9 cellular contexts compared by ENCODE assay signal in the genomic region with DNA sequence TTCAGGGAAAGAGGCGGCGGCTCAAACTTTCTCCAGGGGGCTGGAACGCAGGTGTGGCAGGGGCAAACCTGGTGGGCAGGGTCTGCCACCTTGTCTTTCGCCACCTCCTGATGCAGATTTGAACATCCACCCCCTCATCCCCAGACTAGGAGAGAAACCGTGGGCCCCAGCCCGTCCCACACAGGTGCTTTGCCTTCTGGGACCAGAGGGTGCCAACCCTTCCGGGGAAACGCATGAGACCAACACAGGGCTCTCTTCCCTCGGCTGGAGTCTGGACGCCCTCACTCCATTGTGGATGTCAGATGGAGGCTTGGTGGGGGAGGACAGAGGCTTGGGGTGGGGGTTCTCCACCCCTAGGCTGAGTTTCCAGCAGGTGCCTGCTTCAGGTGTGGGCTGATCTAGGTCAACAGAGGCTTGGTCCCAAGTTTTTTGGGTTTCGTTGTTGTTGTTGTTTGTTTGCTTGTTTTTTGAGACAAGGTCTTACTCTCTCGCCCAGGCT. TPM values are rescaled to one million over a fixed set of nuclear protein-coding genes. Genes with fewer than 3 reads are reported as not detected.
DNase-seq lines count a peak whose midpoint lies in the region; ATAC-seq, FAIRE-seq and TF ChIP-seq lines count a peak whose summit lies in the region.
"Had no signal": no experiment of that assay in that cellular context is flagged by ENCODE, and none has a peak within 500 bp of the region (broad histone marks: within the 10 kb centered on the region; RNA-seq: fewer than 3 reads in every experiment).

No MANE protein-coding gene starts in this region.

- intact Hi-C loops in body of pancreas (cut with DNase I) = loop anchor here (5.0 kb wide), 1 partner anchor 484 kb away; no protein-coding TSS in a partner anchor

- H2AFZ ChIP-seq in GM23338 = peak overlapping the region; percentile 84; the same call in 1 of the 2 replicates

- H3K4me3 Mint-ChIP-seq in GM23338 = peak overlapping the region; percentile 55

- TF ChIP-seq CTCF in A549 (IDR thresholded peaks at IDR 0.05) = no peak
- TF ChIP-seq CTCF in GM23338 (conservative IDR thresholded peaks at IDR 0.05; ENCODE audit: low read depth in 2 of 2) = no peak
- TF ChIP-seq CTCF in body of pancreas (IDR thresholded peaks at IDR 0.05) = no peak
- TF ChIP-seq CTCF in upper lobe of left lung (IDR thresholded peaks at IDR 0.05) = no peak

- no peak for TF ChIP-seq RAD21 in A549 (conservative IDR thresholded peaks at IDR 0.05 in 1 of 2, IDR thresholded peaks at IDR 0.05 in 1 of 2)

- no peaks in the 10 kb centered on the region for H3K9me3 Mint-ChIP-seq in GM23338

- H3K27me3 ChIP-seq in GM23338 (ENCODE audit: insufficient read depth) (peaks cover 12% of the 10 kb centered on the region), body of pancreas (no peaks in the 10 kb centered on the region), muscle layer of colon (ENCODE audit: control insufficient read depth in 1 of 2, insufficient read depth in 2 of 2, low read length in 2 of 2) (no peaks in the 10 kb centered on the region), upper lobe of left lung (no peaks in the 10 kb centered on the region)
- H3K27me3 ChIP-seq: upper lobe of right lung had no signal

- no peaks in the 10 kb centered on the region for H3K9me2 ChIP-seq in GM23338 (ENCODE audit: insufficient read depth)

- peak overlapping the region; percentile 83 for H3K4me2 ChIP-seq in A549
- H3K4me2 ChIP-seq in GM23338 = peak overlapping the region; percentile 89

- TF ChIP-seq POLR2A in A549 (IDR thresholded peaks at IDR 0.05; ENCODE audit: low read length) = no peak; the same call in 1 of the 2 replicates
- peak in 1 of 3 donors; percentile 31 for TF ChIP-seq POLR2A in body of pancreas (IDR thresholded peaks at IDR 0.05)
- no peak for TF ChIP-seq POLR2A in upper lobe of left lung (IDR thresholded peaks at IDR 0.05)

- CTCF ChIA-PET in A549 (lab: Yijun Ruan, JAX) = interaction anchor here (0.7 to 23.2 kb wide), 38 partner anchors 12 to 541 kb away, joined by 3 to 653 read pairs (median 4); a partner anchor contains a TSS

- peak overlapping the region; percentile 83 for H3K9ac ChIP-seq in muscle layer of colon (ENCODE audit: low read length)

- no peak for DNase-seq in A549 (ENCODE audit: low read depth in 1 of 2, low spot score in 1 of 2)
- DNase-seq in GM23338 (ENCODE audit: low spot score) = no peak
- DNase-seq in body of pancreas = no peak
- no peak for DNase-seq in NCI-H748 (lab: John Stamatoyannopoulos, UW; ENCODE audit: unreplicated experiment)
- no peak for DNase-seq in upper lobe of left lung

- POLR2A ChIA-PET in A549 (lab: Yijun Ruan, JAX) = interaction anchor here (0.8 to 1.2 kb wide), 3 partner anchors 115 to 433 kb away, joined by 3 to 5 read pairs (median 3); a partner anchor contains a TSS

- TF ChIP-seq EP300 in A549 (IDR thresholded peaks at IDR 0.05) (no peak), upper lobe of left lung (IDR thresholded peaks at IDR 0.05) (no peak)

- H3K27ac ChIP-seq in A549 (peak overlapping the region; percentile 100), GM23338 (ENCODE audit: low read depth) (no peak overlapping the region), body of pancreas (peak overlapping the region; percentile 69 to 88 (median 83)), muscle layer of colon (ENCODE audit: low read depth, low read length) (peak overlapping the region; percentile 80), upper lobe of left lung (peak overlapping the region in 2 of 4 donors; percentile 88 to 93)

- no peaks in the 10 kb centered on the region for H3K79me2 ChIP-seq in GM23338 (replicated peaks; ENCODE audit: insufficient read depth)

- H3K27me3 Mint-ChIP-seq in GM23338 (ENCODE audit: insufficient read depth, low read depth, poor library complexity) = peaks cover 25% of the 10 kb centered on the region

- peaks cover 62% of the 10 kb centered on the region for H3K4me1 ChIP-seq in A549
- H3K4me1 ChIP-seq in GM23338 (ENCODE audit: insufficient read depth) = peaks cover 6% of the 10 kb centered on the region; the same call in 1 of the 2 replicates
- H3K4me1 ChIP-seq in body of pancreas = peaks cover 29% of the 10 kb centered on the region
- H3K4me1 ChIP-seq in muscle layer of colon (ENCODE audit: insufficient read depth, low read length) = peaks cover 32% of the 10 kb centered on the region
- peaks cover 36 to 47% (median 43%) of the 10 kb centered on the region in 4 donors for H3K4me1 ChIP-seq in upper lobe of left lung

- no peaks in the 10 kb centered on the region for H3K9me3 ChIP-seq in A549
- no peaks in the 10 kb centered on the region for H3K9me3 ChIP-seq in body of pancreas
- H3K9me3 ChIP-seq in muscle layer of colon (ENCODE audit: low read length) = no peaks in the 10 kb centered on the region
- H3K9me3 ChIP-seq in upper lobe of left lung = no peaks in the 10 kb centered on the region
- H3K9me3 ChIP-seq: upper lobe of right lung had no signal

- FAIRE-seq in A549 (lab: Jason Lieb, UNC) = no peak

- 0 out of 6 replicates have a peak, but pooled peaks of 1 of the 2 experiments have one; percentile 2 for ATAC-seq in A549
- peak; percentile 10 for ATAC-seq in GM23338
- ATAC-seq in body of pancreas = no peak
- no peak for ATAC-seq in HG03139 (IDR thresholded peaks at IDR 0.05; ENCODE audit: unreplicated experiment)
- no peak for ATAC-seq in HG03354 (IDR thresholded peaks at IDR 0.05; ENCODE audit: poor library complexity, severe bottlenecking, unreplicated experiment)
- ATAC-seq in upper lobe of left lung (ENCODE audit: low FRiP score in 2 of 2) = no peak

- H3K36me3 Mint-ChIP-seq in GM23338 (ENCODE audit: low read depth) = no peaks in the 10 kb centered on the region

- H3K4me1 Mint-ChIP-seq in GM23338 = peaks cover 23% of the 10 kb centered on the region

- no peaks in the 10 kb centered on the region for H4K20me1 ChIP-seq in GM23338 (replicated peaks; ENCODE audit: insufficient read depth)

- H3K4me3 ChIP-seq in A549 = no peak overlapping the region
- H3K4me3 ChIP-seq in GM23338 = peak overlapping the region; percentile 81
- H3K4me3 ChIP-seq in body of pancreas = no peak overlapping the region
- peak overlapping the region; percentile 55 to 81 for H3K4me3 ChIP-seq in muscle layer of colon (ENCODE audit: low read depth in 1 of 2, low read length in 2 of 2)
- peak overlapping the region in 2 of 4 donors; percentile 70 to 85 for H3K4me3 ChIP-seq in upper lobe of left lung

- H3F3A ChIP-seq in GM23338 (replicated peaks; ENCODE audit: low read depth) = no peaks in the 10 kb centered on the region; the same call in 1 of the 2 replicates

- 22% methylated on average over 12 of the region's 12 CpGs for WGBS in A549 (ENCODE audit: missing lambda C conversion rate)
- WGBS in body of pancreas, 2 donors = 15 to 17% methylated on average over 4 to 11 of the region's 12 CpGs
- WGBS in upper lobe of left lung, 2 donors = 27 to 42% methylated on average over 10 to 12 of the region's 12 CpGs

- no peak overlapping the region for H3K27ac Mint-ChIP-seq in GM23338

- H3K36me3 ChIP-seq in GM23338 (ENCODE audit: insufficient read depth) = no peaks in the 10 kb centered on the region
- H3K36me3 ChIP-seq in body of pancreas (replicated peaks in 1 of 2; ENCODE audit: insufficient read depth in 1 of 2, low read depth in 2 of 2) = no peaks in the 10 kb centered on the region
- H3K36me3 ChIP-seq in muscle layer of colon (ENCODE audit: insufficient read depth, low read length) = no peaks in the 10 kb centered on the region
- no peaks in the 10 kb centered on the region for H3K36me3 ChIP-seq in upper lobe of left lung
- H3K36me3 ChIP-seq: upper lobe of right lung had no signal

RNA-seq across cellular contexts. Expression of a gene that starts 9.6 kb away (rescaled TPM):
- polyA plus RNA-seq in A549 (2011; rRNA removed) (0.10 TPM in 1 of 2 replicates, not detected in the other), A549 (2017; fragmentation: RNase III; extraction: RNeasy Plus Mini Kit Qiagen cat#74134 plus additional on column Dnase treatment) (0.05 TPM in 1 of 3 replicates, not detected in the others), GM23338 (2016; fragmentation: Nextera tagmentation; extraction: Ambion mirVana) (not detected in 2 replicates)
- 0.08 TPM in 1 of 2 replicates, not detected in the other for polyA plus RNA-seq in A549 (2012; cell fraction: cytosol; rRNA removed)
- polyA plus RNA-seq in A549 (2012; cell fraction: nucleus; rRNA removed) = 0.07 TPM in 1 of 2 replicates, not detected in the other
- polyA minus RNA-seq in A549 (2011; rRNA and poly(A)+ RNA removed) = not detected in 2 replicates
- not detected in 2 replicates for total RNA-seq in GM23338 (2014; rRNA removed; shearing (Covaris generic))
- total RNA-seq in body of pancreas (not detected), upper lobe of left lung (not detected)
- total RNA-seq: upper lobe of right lung had no signal

RNA-seq across cellular contexts. Expression of a gene that starts 14.6 kb away (rescaled TPM):
- 39.2 and 49.4 TPM in 2 replicates for polyA plus RNA-seq in A549 (2011; rRNA removed)
- polyA plus RNA-seq in A549 (2012; cell fraction: cytosol; rRNA removed) = 114 and 118 TPM in 2 replicates
- 71.4 and 87.0 TPM in 2 replicates for polyA plus RNA-seq in A549 (2012; cell fraction: nucleus; rRNA removed)
- 75.8 to 96.4 TPM (median 92.2 TPM) in 3 replicates for polyA plus RNA-seq in A549 (2017; fragmentation: RNase III; extraction: RNeasy Plus Mini Kit Qiagen cat#74134 plus additional on column Dnase treatment)
- polyA minus RNA-seq in A549 (2011; rRNA and poly(A)+ RNA removed) = 29.6 and 37.6 TPM in 2 replicates
- 44.2 and 59.4 TPM in 2 replicates for total RNA-seq in GM23338 (2014; rRNA removed; shearing (Covaris generic))
- 97.4 and 108 TPM in 2 replicates for polyA plus RNA-seq in GM23338 (2016; fragmentation: Nextera tagmentation; extraction: Ambion mirVana)
- 10 to 100 TPM; 11.2 to 14.5 TPM for total RNA-seq in body of pancreas
- total RNA-seq in upper lobe of left lung = 10 to 100 TPM; 15.0 to 37.7 (median 23.6) TPM

RNA-seq across cellular contexts. Expression of a gene that starts 30.6 kb away (rescaled TPM):
- polyA plus RNA-seq in A549 (2011; rRNA removed) (9.2 and 9.4 TPM in 2 replicates), A549 (2017; fragmentation: RNase III; extraction: RNeasy Plus Mini Kit Qiagen cat#74134 plus additional on column Dnase treatment) (16.3 to 17.3 TPM (median 16.3 TPM) in 3 replicates), GM23338 (2016; fragmentation: Nextera tagmentation; extraction: Ambion mirVana) (8.8 and 9.7 TPM in 2 replicates)
- 19.0 and 23.7 TPM in 2 replicates for polyA plus RNA-seq in A549 (2012; cell fraction: cytosol; rRNA removed)
- 31.4 and 37.7 TPM in 2 replicates for polyA plus RNA-seq in A549 (2012; cell fraction: nucleus; rRNA removed)
- polyA minus RNA-seq in A549 (2011; rRNA and poly(A)+ RNA removed) = 7.4 and 8.4 TPM in 2 replicates
- total RNA-seq in GM23338 (2014; rRNA removed; shearing (Covaris generic)) = 15.6 and 19.8 TPM in 2 replicates
- total RNA-seq in body of pancreas (10 to 100 TPM; 12.7 to 14.5 TPM), upper lobe of left lung (10 to 100 TPM; 15.4 to 51.3 (median 21.9) TPM)

RNA-seq across cellular contexts. Expression of a gene that starts 54.1 kb away (rescaled TPM):
- 0.90 and 0.95 TPM in 2 replicates for polyA plus RNA-seq in A549 (2011; rRNA removed)
- 4.3 and 6.6 TPM in 2 replicates for polyA plus RNA-seq in A549 (2012; cell fraction: cytosol; rRNA removed)
- polyA plus RNA-seq in A549 (2012; cell fraction: nucleus; rRNA removed) = 3.9 and 5.1 TPM in 2 replicates
- polyA plus RNA-seq in A549 (2017; fragmentation: RNase III; extraction: RNeasy Plus Mini Kit Qiagen cat#74134 plus additional on column Dnase treatment) = 2.2 to 2.7 TPM (median 2.3 TPM) in 3 replicates
- polyA minus RNA-seq in A549 (2011; rRNA and poly(A)+ RNA removed) = 0.79 and 1.0 TPM in 2 replicates
- total RNA-seq in GM23338 (2014; rRNA removed; shearing (Covaris generic)) = 4.5 and 8.3 TPM in 2 replicates
- polyA plus RNA-seq in GM23338 (2016; fragmentation: Nextera tagmentation; extraction: Ambion mirVana) = 5.6 and 5.8 TPM in 2 replicates
- 1 to 10 TPM in 1 of 2 donors, not detected in 1; 1.0 TPM for total RNA-seq in body of pancreas
- 1 to 10 TPM in 2 of 6 donors, under 1 TPM in 1, not detected in 3; 0.61 to 5.8 (median 1.3) TPM for total RNA-seq in upper lobe of left lung

Comparison
In these comparisons a context has a peak if more than half of its experiments do, and no peak if none do; other contexts are left out.
1. H3K4me3 ChIP-seq: peak in GM23338 (single experiment) and muscle layer of colon (2 of 2); none in A549 (single experiment) and body of pancreas (0 of 2).